8 cellular contexts compared by ENCODE assay signal in the genomic region with DNA sequence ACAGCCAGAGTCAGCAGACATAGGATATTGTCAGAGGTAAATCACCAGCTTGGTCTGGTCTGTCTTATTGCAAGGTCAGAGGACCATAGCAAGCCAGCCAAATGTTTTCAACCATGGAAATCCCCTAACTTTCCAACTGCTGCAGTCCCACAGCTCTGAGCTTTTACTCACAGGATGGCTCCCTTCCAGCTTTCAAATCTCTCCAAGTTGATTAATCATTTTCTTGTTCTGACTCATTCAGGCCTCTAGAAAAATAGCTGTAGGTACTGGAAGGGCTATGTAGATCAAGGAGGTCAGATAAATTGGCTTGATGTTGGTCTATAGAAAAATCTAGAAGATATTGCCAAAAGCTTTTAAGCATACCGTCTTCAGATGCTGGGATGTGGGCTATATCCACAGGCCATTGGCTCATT.
DNase-seq lines count a peak whose midpoint lies in the region; ATAC-seq and TF ChIP-seq lines count a peak whose summit lies in the region.

No MANE protein-coding gene starts in this region.

- TF ChIP-seq CTCF in Calu3 (IDR thresholded peaks at IDR 0.05; ENCODE audit: unreplicated experiment): no peak

- peak; percentile 80 for ATAC-seq in GM19395 (IDR thresholded peaks at IDR 0.05; ENCODE audit: unreplicated experiment)
- peak; percentile 82 for ATAC-seq in HG03442 (IDR thresholded peaks at IDR 0.05; ENCODE audit: unreplicated experiment)
- peak; percentile 96 for ATAC-seq in stimulated activated effector memory CD8-positive, alpha-beta T cell treated with anti-CD3 and anti-CD28 coated beads, Interleukin-12 subunit alpha, Interleukin-12 subunit beta, amount 100 ng/mL, for 72 hours

- no peaks in the 10 kb centered on the region for H3K9me3 ChIP-seq in iPS-20b (ENCODE audit: insufficient read depth, low read depth, low read length)

- H3K27ac ChIP-seq in iPS-20b (ENCODE audit: low read length): peak overlapping the region; percentile 25

- CTCF ChIA-PET in Calu3 (lab: Charles Lee): interaction anchor here (0.6 to 1.4 kb wide), 8 partner anchors 8 to 582 kb away, joined by 3 to 8 read pairs (median 3); no protein-coding TSS in a partner anchor

- no peaks in the 10 kb centered on the region for H3K27me3 Mint-ChIP-seq in Calu3 (ENCODE audit: unreplicated experiment)

- peak overlapping the region; percentile 4; the same call in 1 of the 2 replicates for H3K9ac ChIP-seq in iPS-20b (ENCODE audit: low read depth, low read length)

- DNase-seq in Calu3 (peak; percentile 76), DMS114 treated with DMSO at 0.1 percent for 48 hours (lab: John Stamatoyannopoulos, UW; ENCODE audit: unreplicated experiment) (no peak), NCI-H187 treated with DMSO at 0.1 percent for 48 hours (lab: John Stamatoyannopoulos, UW) (no peak)
- DNase-seq in activated T-helper 9 cell treated with anti-CD3 and anti-CD28 coated beads, Interleukin-2, amount 50 U/mL, for 16 hours (ENCODE audit: low read depth): peak; percentile 6
- DNase-seq in stimulated activated effector memory CD8-positive, alpha-beta T cell treated with anti-CD3 and anti-CD28 coated beads, Interleukin-12 subunit alpha, Interleukin-12 subunit beta, amount 100 ng/mL, for 72 hours (ENCODE audit: low spot score in 2 of 2): peak; percentile 28 to 61

- H3K36me3 ChIP-seq in iPS-20b (ENCODE audit: insufficient read depth, low read depth, low read length): no peaks in the 10 kb centered on the region

- H3K36me3 Mint-ChIP-seq in Calu3 (ENCODE audit: insufficient read depth, unreplicated experiment): no peaks in the 10 kb centered on the region
- H3K36me3 Mint-ChIP-seq in stimulated activated effector memory CD8-positive, alpha-beta T cell treated with anti-CD3 and anti-CD28 coated beads, Interleukin-12 subunit alpha, Interleukin-12 subunit beta, amount 100 ng/mL, for 72 hours: no peaks in the 10 kb centered on the region

- H3K4me1 ChIP-seq in iPS-20b (ENCODE audit: insufficient read depth, low read length): peaks cover 33% of the 10 kb centered on the region

- no peak overlapping the region for H3K27ac Mint-ChIP-seq in Calu3 (ENCODE audit: unreplicated experiment)
- no peak overlapping the region for H3K27ac Mint-ChIP-seq in stimulated activated effector memory CD8-positive, alpha-beta T cell treated with anti-CD3 and anti-CD28 coated beads, Interleukin-12 subunit alpha, Interleukin-12 subunit beta, amount 100 ng/mL, for 72 hours

- H3K4me3 Mint-ChIP-seq in Calu3 (ENCODE audit: low read depth, unreplicated experiment): no peak overlapping the region
- no peak overlapping the region for H3K4me3 Mint-ChIP-seq in stimulated activated effector memory CD8-positive, alpha-beta T cell treated with anti-CD3 and anti-CD28 coated beads, Interleukin-12 subunit alpha, Interleukin-12 subunit beta, amount 100 ng/mL, for 72 hours

- H3K27me3 ChIP-seq in iPS-20b (ENCODE audit: insufficient read depth, low read length): no peaks in the 10 kb centered on the region

- no peak overlapping the region for H3K4me3 ChIP-seq in iPS-20b (ENCODE audit: low read length)

- BruUV-seq in Calu3 (replicated peaks; lab: Mats Ljungman, UMichigan): no TSS peak

- intact Hi-C loops in Calu3 (cut with micrococcal nuclease; ENCODE audit: unreplicated experiment): loop anchor here (1.0 to 5.0 kb wide), 5 partner anchors 42 to 290 kb away; no protein-coding TSS in a partner anchor

- H3K4me1 Mint-ChIP-seq in Calu3 (ENCODE audit: low read depth, unreplicated experiment): no peaks in the 10 kb centered on the region
- peaks cover 6% of the 10 kb centered on the region for H3K4me1 Mint-ChIP-seq in stimulated activated effector memory CD8-positive, alpha-beta T cell treated with anti-CD3 and anti-CD28 coated beads, Interleukin-12 subunit alpha, Interleukin-12 subunit beta, amount 100 ng/mL, for 72 hours

- H3K9me3 Mint-ChIP-seq in Calu3 (ENCODE audit: low read depth, unreplicated experiment): no peaks in the 10 kb centered on the region
- no peaks in the 10 kb centered on the region for H3K9me3 Mint-ChIP-seq in stimulated activated effector memory CD8-positive, alpha-beta T cell treated with anti-CD3 and anti-CD28 coated beads, Interleukin-12 subunit alpha, Interleukin-12 subunit beta, amount 100 ng/mL, for 72 hours

Comparison
In these comparisons a context has a peak if more than half of its experiments do, and no peak if none do; other contexts are left out.
1. DNase-seq: peak in Calu3 (single experiment), activated T-helper 9 cell treated with anti-CD3 and anti-CD28 coated beads, Interleukin-2, amount 50 U/mL, for 16 hours (single experiment) and stimulated activated effector memory CD8-positive, alpha-beta T cell treated with anti-CD3 and anti-CD28 coated beads, Interleukin-12 subunit alpha, Interleukin-12 subunit beta, amount 100 ng/mL, for 72 hours (2 of 2); none in DMS114 treated with DMSO at 0.1 percent for 48 hours (single experiment) and NCI-H187 treated with DMSO at 0.1 percent for 48 hours (single experiment).
2. Peak in every context shown above with its lines, with median percentiles within 50 percentile points of each other: ATAC-seq.